9 cellular contexts compared by ENCODE assay signal in genomic region chr13:46577656-46578589, GRCh38. TPM values are rescaled to one million over a fixed set of nuclear protein-coding genes. Genes with fewer than 3 reads are reported as not detected.
DNase-seq lines count a peak whose midpoint lies in the region; ATAC-seq and TF ChIP-seq lines count a peak whose summit lies in the region.
"Had no signal": no experiment of that assay in that cellular context is flagged by ENCODE, and none has a peak within 500 bp of the region (broad histone marks: within the 10 kb centered on the region; RNA-seq: fewer than 3 reads in every experiment).

No MANE protein-coding gene starts in this region.

- CTCF ChIA-PET in IMR-90 (lab: Yijun Ruan, JAX): interaction anchor here (0.7 to 1.0 kb wide), 2 partner anchors 26 to 114 kb away, joined by 3 read pairs; no protein-coding TSS in a partner anchor

- H3K4me2 ChIP-seq in IMR-90 (ENCODE audit: low read depth, low read length): peak overlapping the region; percentile 12; the same call in 1 of the 2 replicates

- no peak overlapping the region for H2BK120ac ChIP-seq in IMR-90 (ENCODE audit: low read depth, low read length)

- H3K9me1 ChIP-seq in IMR-90 (ENCODE audit: insufficient read depth, low read length): peaks cover 21% of the 10 kb centered on the region

- no peak for TF ChIP-seq EP300 in esophagus muscularis mucosa (IDR thresholded peaks at IDR 0.05)

- WGBS in IMR-90 (ENCODE audit: extremely low coverage in 2 of 2, insufficient read length in 1 of 2), 2 experiments: no CpG with 5 or more reads among the region's 10 CpGs
- 32% methylated on average over 10 of the region's 10 CpGs for WGBS in esophagus muscularis mucosa
- 48 to 56% methylated on average over 10 of the region's 10 CpGs for WGBS in lower leg skin, 2 donors

- H2BK20ac ChIP-seq in IMR-90 (ENCODE audit: low read depth, low read length): no peak overlapping the region

- TF ChIP-seq RAD21 in IMR-90 (IDR thresholded peaks at IDR 0.05; ENCODE audit: low read length): no peak

- peaks cover 40 to 80% of the 10 kb centered on the region in 2 experiments for H3K79me1 ChIP-seq in IMR-90 (ENCODE audit: low read depth in 1 of 2, low read length in 2 of 2)

- H3K14ac ChIP-seq in IMR-90 (replicated peaks; ENCODE audit: low read depth, low read length): 0 out of 2 replicates have a peak overlapping the region, but pooled peaks have one; percentile 27

- no peak overlapping the region for H2BK5ac ChIP-seq in IMR-90 (ENCODE audit: low read depth, low read length, poor library complexity, severe bottlenecking)

- H2AK9ac ChIP-seq in IMR-90 (replicated peaks; ENCODE audit: low read depth, low read length, poor library complexity): no peak overlapping the region

- TF ChIP-seq POLR2A in IMR-90 (IDR thresholded peaks at IDR 0.05; ENCODE audit: low read depth, low read length) (no peak), esophagus muscularis mucosa (IDR thresholded peaks at IDR 0.05; ENCODE audit: low read depth) (no peak), lower leg skin (IDR thresholded peaks at IDR 0.05) (no peak)

- H3K4ac ChIP-seq in IMR-90 (ENCODE audit: low read depth, low read length): no peak overlapping the region

- H4K5ac ChIP-seq in IMR-90 (ENCODE audit: low read depth, low read length): no peak overlapping the region

- H2AK5ac ChIP-seq in IMR-90 (ENCODE audit: low read depth, low read length): no peak overlapping the region

- ATAC-seq in GM18907 (IDR thresholded peaks at IDR 0.05; ENCODE audit: unreplicated experiment): peak; percentile 35
- ATAC-seq in IMR-90 (ENCODE audit: low read depth): peak; percentile 31

- no peak for TF ChIP-seq CTCF in IMR-90 (conservative IDR thresholded peaks at IDR 0.05; ENCODE audit: low read depth, low read length)
- TF ChIP-seq CTCF in esophagus muscularis mucosa (IDR thresholded peaks at IDR 0.05): no peak
- no peak for TF ChIP-seq CTCF in GM10266 (IDR thresholded peaks at IDR 0.05; ENCODE audit: control insufficient read depth, insufficient read depth, low read depth, missing control alignments)
- no peak for TF ChIP-seq CTCF in lower leg skin (IDR thresholded peaks at IDR 0.05)

- no TSS peak for BruUV-seq in IMR-90 (replicated peaks; lab: Mats Ljungman, UMichigan)

- no peak overlapping the region for H3K18ac ChIP-seq in IMR-90 (ENCODE audit: low read depth, low read length)

- H3K36me3 ChIP-seq in IMR-90 (ENCODE audit: control insufficient read depth, insufficient read depth, low read length): no peaks in the 10 kb centered on the region; the same call in 1 of the 2 replicates
- no peaks in the 10 kb centered on the region for H3K36me3 ChIP-seq in esophagus muscularis mucosa

- DNase-seq in AG08395 (ENCODE audit: low spot score): peak; percentile 57
- DNase-seq in IMR-90: peak; percentile 33
- DNase-seq in esophagus muscularis mucosa (ENCODE audit: extremely low spot score): no peak
- no peak for DNase-seq in NAMALWA (ENCODE audit: low spot score)
- no peak for DNase-seq in NCI-H2029 (lab: John Stamatoyannopoulos, UW)
- DNase-seq in GM10266 (ENCODE audit: extremely low spot score): no peak
- no peak for DNase-seq in lower leg skin (ENCODE audit: low spot score in 2 of 2)
- DNase-seq: activated CD4-positive, alpha-beta T cell treated with anti-CD3 and anti-CD28 coated beads, Interleukin-2, amount 50 U/mL, for 1 hour had no signal

- in situ Hi-C loops in IMR-90 (cut with MboI; ENCODE audit: low sequenced_read_pairs): no loop called here

- intact Hi-C loops in IMR-90 (cut with micrococcal nuclease) (no loop called here), esophagus muscularis mucosa (cut with DNase I) (no loop called here), lower leg skin (cut with DNase I; ENCODE audit: low total_unique reads) (no loop called here)

- H3K23ac ChIP-seq in IMR-90 (ENCODE audit: low read depth, low read length): peak overlapping the region; percentile 12

- H4K8ac ChIP-seq in IMR-90 (ENCODE audit: low read depth in 2 of 2, low read length in 2 of 2): no peak overlapping the region

- dilution Hi-C loops in IMR-90 (cut with HindIII; ENCODE audit: low sequenced_read_pairs, unreplicated experiment): no loop called here

- H3K9ac ChIP-seq in IMR-90 (ENCODE audit: low read depth, low read length): no peak overlapping the region

- H3K9me3 ChIP-seq in IMR-90 (ENCODE audit: control insufficient read depth, insufficient read depth, low read length) (no peaks in the 10 kb centered on the region), esophagus muscularis mucosa (no peaks in the 10 kb centered on the region)

- H3K27ac ChIP-seq in IMR-90 (ENCODE audit: insufficient read depth, low read length): no peak overlapping the region
- H3K27ac ChIP-seq in esophagus muscularis mucosa (replicated peaks in 1 of 4): peak overlapping the region; percentile 60 to 70 (median 64)

- no peaks in the 10 kb centered on the region for H3K27me3 ChIP-seq in IMR-90 (ENCODE audit: control insufficient read depth, insufficient read depth, low read length)
- H3K27me3 ChIP-seq in esophagus muscularis mucosa: no peaks in the 10 kb centered on the region

- H3K56ac ChIP-seq in IMR-90 (ENCODE audit: extremely low read depth, insufficient read depth, low read length): no peak overlapping the region

- H4K91ac ChIP-seq in IMR-90 (ENCODE audit: insufficient read depth, low read depth, low read length): no peak overlapping the region

- H4K20me1 ChIP-seq in IMR-90 (ENCODE audit: insufficient read depth, low read length): peaks cover 36% of the 10 kb centered on the region

- H3K4me1 ChIP-seq in IMR-90 (ENCODE audit: control insufficient read depth, insufficient read depth, low read length): peaks cover 18% of the 10 kb centered on the region
- H3K4me1 ChIP-seq in esophagus muscularis mucosa: peaks cover 68 to 85% (median 82%) of the 10 kb centered on the region in 4 donors

- POLR2A ChIA-PET in IMR-90 (lab: Charles Lee; ENCODE audit: unreplicated experiment): no interaction called here

- no peak overlapping the region for H3K4me3 ChIP-seq in IMR-90 (ENCODE audit: insufficient read depth, low read depth, low read length)
- peak overlapping the region in 3 of 4 donors; percentile 4 to 26 (median 15) for H3K4me3 ChIP-seq in esophagus muscularis mucosa
- no peak overlapping the region for H3K4me3 ChIP-seq in lower leg skin (ENCODE audit: low read depth, poor library complexity, severe bottlenecking)

- no peak overlapping the region for H2BK15ac ChIP-seq in IMR-90 (ENCODE audit: low read depth, low read length)

- no peak overlapping the region for H2AFZ ChIP-seq in IMR-90 (replicated peaks; ENCODE audit: low read length, poor library complexity)

TF ChIP-seq in IMR-90, 13 proteins besides CTCF, POLR2A, EP300 and RAD21:
- TF ChIP-seq ELK1 (IDR thresholded peaks at IDR 0.05; ENCODE audit: borderline replicate concordance, low read depth, low read length) (no peak), BHLHE40 (IDR thresholded peaks at IDR 0.05; ENCODE audit: low read depth, low read length) (no peak), FOS (IDR thresholded peaks at IDR 0.05; ENCODE audit: low read depth, low read length) (no peak), CEBPB (IDR thresholded peaks at IDR 0.05; ENCODE audit: low read depth, low read length) (no peak), MXI1 (IDR thresholded peaks at IDR 0.05; ENCODE audit: borderline replicate concordance, low read depth, low read length) (no peak), CHD1 (IDR thresholded peaks at IDR 0.05; ENCODE audit: low read depth, low read length) (no peak), MAZ (IDR thresholded peaks at IDR 0.05; ENCODE audit: borderline replicate concordance, low read depth, low read length) (no peak), RCOR1 (IDR thresholded peaks at IDR 0.05; ENCODE audit: insufficient replicate concordance, low read length) (no peak), SMC3 (IDR thresholded peaks at IDR 0.05; ENCODE audit: low read depth, low read length) (no peak), RFX5 (IDR thresholded peaks at IDR 0.05; ENCODE audit: low read depth, low read length) (no peak), USF2 (IDR thresholded peaks at IDR 0.05; ENCODE audit: low read depth, low read length) (no peak), MAFK (IDR thresholded peaks at IDR 0.05; ENCODE audit: low read depth, low read length) (no peak), NFE2L2 (IDR thresholded peaks at IDR 0.05; ENCODE audit: low read depth, low read length) (no peak)

RNA-seq across cellular contexts. Expression of gene LRCH1, which starts 25.0 kb away (rescaled TPM):
- 7.8 and 8.8 TPM in 2 replicates for total RNA-seq in IMR-90 (2012; rRNA removed)
- 7.0 and 7.2 TPM in 2 replicates for polyA plus RNA-seq in IMR-90 (2012; rRNA removed)
- 2.0 and 2.2 TPM in 2 replicates for polyA plus RNA-seq in IMR-90 (2012; cell fraction: cytosol; rRNA removed)
- 2.7 and 13.5 TPM in 2 replicates for polyA plus RNA-seq in IMR-90 (2012; cell fraction: nucleus; rRNA removed; ENCODE audit: low replicate concordance)
- 10 to 100 TPM; 42.7 to 66.0 (median 53.1) TPM for total RNA-seq in esophagus muscularis mucosa
- total RNA-seq in lower leg skin: 10 to 100 TPM; 34.3 to 43.9 (median 40.3) TPM

Comparison
In these comparisons a context has a peak if more than half of its experiments do, and no peak if none do; other contexts are left out.
1. DNase-seq: peak in AG08395 (single experiment) and IMR-90 (single experiment); none in esophagus muscularis mucosa (single experiment), NAMALWA (single experiment), NCI-H2029 (single experiment), GM10266 (single experiment) and lower leg skin (0 of 2).
2. H3K4me3 ChIP-seq: peak in esophagus muscularis mucosa (3 of 4); none in IMR-90 (single experiment) and lower leg skin (single experiment).